19 cellular contexts compared by ENCODE assay signal in the genomic region with DNA sequence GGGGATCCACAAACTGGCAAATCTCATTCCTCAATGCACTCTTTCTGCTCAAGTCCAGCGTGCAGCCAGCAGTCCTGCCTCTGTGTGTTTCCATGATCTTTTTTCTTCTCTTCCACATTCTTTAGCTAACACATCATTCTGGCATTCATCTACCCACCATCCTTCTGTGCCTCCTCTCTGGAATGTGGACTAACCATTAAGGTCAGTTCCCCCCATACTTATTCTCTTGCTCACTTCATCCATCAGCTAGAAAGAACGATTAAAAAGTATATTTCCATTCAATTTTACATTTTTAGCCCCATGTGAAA. TPM values are rescaled to one million over a fixed set of nuclear protein-coding genes. Genes with fewer than 3 reads are reported as not detected.
A peak's percentile ranks its signal among the peaks of the same experiment; 100 is the strongest.
DNase-seq lines count a peak whose midpoint lies in the region; ATAC-seq, FAIRE-seq and TF ChIP-seq lines count a peak whose summit lies in the region.
"Had no signal": no experiment of that assay in that cellular context is flagged by ENCODE, and none has a peak within 500 bp of the region (broad histone marks: within the 10 kb centered on the region; RNA-seq: fewer than 3 reads in every experiment).

No MANE protein-coding gene starts in this region.

- H3K9ac ChIP-seq in mesenchymal stem cell (ENCODE audit: low read length), result peak overlapping the region; percentile 86
- H3K9ac ChIP-seq: neural progenitor cell had no signal

- DNase-seq in AG04450 (ENCODE audit: low read depth, low spot score) (peak; percentile 82), HTR-8/SVneo (ENCODE audit: insufficient read length, low spot score) (peak; percentile 23), cardiac fibroblast (ENCODE audit: low read depth in 2 of 2) (peak; percentile 50 to 77), mesenchymal stem cell (peak; percentile 46), ecto neural progenitor cell (ENCODE audit: low spot score) (no peak), ureter (ENCODE audit: low spot score) (no peak)
- DNase-seq: activated CD4-positive, alpha-beta T cell treated with anti-CD3 and anti-CD28 coated beads, Interleukin-2, amount 50 U/mL, for 1 hour; DMS53; effector memory CD4-positive, alpha-beta T cell; left ventricle myocardium superior; NCI-H1436; Peyer's patch had no signal

- H3K14ac ChIP-seq in mesenchymal stem cell (ENCODE audit: low read length in 2 of 2), result no peak overlapping the region

- H3K36me3 ChIP-seq in mesenchymal stem cell (ENCODE audit: control insufficient read depth in 1 of 2, insufficient read depth in 2 of 2, low read depth in 1 of 2, low read length in 2 of 2), result no peaks in the 10 kb centered on the region
- H3K36me3 ChIP-seq: neural progenitor cell, Peyer's patch had no signal

- H3K23ac ChIP-seq in mesenchymal stem cell (ENCODE audit: low read length in 2 of 2), result no peak overlapping the region

- peak overlapping the region; percentile 60 for H3K4me2 ChIP-seq in mesenchymal stem cell (ENCODE audit: low read length, poor library complexity, severe bottlenecking)
- H3K4me2 ChIP-seq: neural progenitor cell had no signal

- H3K4me1 ChIP-seq in mesenchymal stem cell (ENCODE audit: control insufficient read depth, insufficient read depth, low read depth, low read length), result peaks cover 26% of the 10 kb centered on the region
- H3K4me1 ChIP-seq: Peyer's patch had no signal

- H2BK5ac ChIP-seq in mesenchymal stem cell (ENCODE audit: low read depth, low read length, poor library complexity, severe bottlenecking), result peak overlapping the region; percentile 99

- no peaks in the 10 kb centered on the region for H3K9me3 ChIP-seq in AG04450 (ENCODE audit: control insufficient read depth, insufficient read depth, low read length)
- H3K9me3 ChIP-seq in mesenchymal stem cell (ENCODE audit: control insufficient read depth, low read length), result no peaks in the 10 kb centered on the region
- H3K9me3 ChIP-seq: Peyer's patch had no signal

- H4K91ac ChIP-seq in mesenchymal stem cell (ENCODE audit: low read length), result no peak overlapping the region

- H3K4me3 ChIP-seq in AG04450 (ENCODE audit: low read depth, low read length) (peak overlapping the region; percentile 42), cardiac fibroblast (replicated peaks in 1 of 2; ENCODE audit: low read depth in 2 of 2, low read length in 2 of 2) (no peak overlapping the region), mesenchymal stem cell (ENCODE audit: insufficient read depth in 1 of 2, low read depth in 1 of 2, low read length in 2 of 2) (peak overlapping the region in 1 of 2 experiments; percentile 6)
- H3K4me3 ChIP-seq: GM12878, K562, neural progenitor cell, Peyer's patch had no signal

- POLR2A ChIA-PET in AG04450 (lab: Yijun Ruan, JAX), result interaction anchor here (0.6 kb wide), 1 partner anchor 75 kb away, joined by 4 read pairs; no protein-coding TSS in a partner anchor

- peak overlapping the region; percentile 95 for H2AK5ac ChIP-seq in mesenchymal stem cell (ENCODE audit: low read length, severe bottlenecking)

- no peak overlapping the region for H2BK120ac ChIP-seq in mesenchymal stem cell (ENCODE audit: low read depth, low read length)

- no peak overlapping the region for H4K8ac ChIP-seq in mesenchymal stem cell (ENCODE audit: low read length)

- ATAC-seq in HG02981 (IDR thresholded peaks at IDR 0.05; ENCODE audit: unreplicated experiment), result no peak
- no peak for ATAC-seq in HG03045 (IDR thresholded peaks at IDR 0.05; ENCODE audit: unreplicated experiment)
- ATAC-seq: GM12878, K562, left ventricle myocardium superior had no signal

- H3K18ac ChIP-seq in mesenchymal stem cell (ENCODE audit: low read depth in 1 of 2, low read length in 2 of 2), result no peak overlapping the region

- no peak overlapping the region for H3K4ac ChIP-seq in mesenchymal stem cell (ENCODE audit: low read depth in 1 of 2, low read length in 2 of 2)

- FAIRE-seq in HTR-8/SVneo (lab: Jason Lieb, UNC), result no peak
- FAIRE-seq: GM12878, K562 had no signal

- CTCF ChIA-PET in AG04450 (lab: Charles Lee), result interaction anchor here (0.8 to 6.8 kb wide), 5 partner anchors 13 to 512 kb away, joined by 3 to 184 read pairs (median 8); no protein-coding TSS in a partner anchor

- no peak overlapping the region for H2AFZ ChIP-seq in mesenchymal stem cell (ENCODE audit: low read depth, low read length)
- H2AFZ ChIP-seq: neural progenitor cell had no signal

- H3K27ac ChIP-seq in AG04450 (ENCODE audit: low read depth, low read length), result peak overlapping the region; percentile 99
- peak overlapping the region; percentile 100 for H3K27ac ChIP-seq in mesenchymal stem cell (ENCODE audit: low read length, poor library complexity, severe bottlenecking)
- H3K27ac ChIP-seq: neural progenitor cell, Peyer's patch had no signal

- 26% methylated on average over 2 of the region's 2 CpGs for WGBS in mesenchymal stem cell

- TF ChIP-seq CTCF in AG04450 (IDR thresholded peaks at IDR 0.05; ENCODE audit: low read depth, low read length) (no peak), cardiac fibroblast (IDR thresholded peaks at IDR 0.05; ENCODE audit: low read depth, low read length) (no peak)

- no peaks in the 10 kb centered on the region for H3K27me3 ChIP-seq in AG04450 (ENCODE audit: control insufficient read depth, insufficient read depth, low read length)
- no peaks in the 10 kb centered on the region for H3K27me3 ChIP-seq in mesenchymal stem cell (ENCODE audit: control insufficient read depth in 1 of 2, insufficient read depth in 1 of 2, low read length in 2 of 2)
- H3K27me3 ChIP-seq: Peyer's patch had no signal

- H2BK15ac ChIP-seq in mesenchymal stem cell (ENCODE audit: low read depth, poor library complexity, severe bottlenecking), result no peak overlapping the region

- H3K79me1 ChIP-seq in mesenchymal stem cell (replicated peaks; ENCODE audit: low read length, poor library complexity, severe bottlenecking), result peaks cover 32% of the 10 kb centered on the region

- H2BK12ac ChIP-seq in mesenchymal stem cell (ENCODE audit: low read length in 2 of 2), result no peak overlapping the region

RNA-seq across cellular contexts. Expression of a gene that starts 7.8 kb away (rescaled TPM):
- 2.3 and 2.8 TPM in 2 replicates for polyA plus RNA-seq in AG04450 (2011; rRNA removed)
- polyA minus RNA-seq in AG04450 (2011; rRNA and poly(A)+ RNA removed), result 4.0 and 6.3 TPM in 2 replicates
- 0.04 TPM for polyA plus RNA-seq in mesenchymal stem cell (2013, experiment 1 of 2)
- polyA plus RNA-seq in mesenchymal stem cell (2013, experiment 2 of 2), result 0.04 TPM
- total RNA-seq in ureter, result not detected
- total RNA-seq: NCI-H460; T-helper 2 cell treated with Interferon-gamma antibody and Interleukin-4, amounts not matched to agents 100 ng/mL and 5 ng/mL, for 36 hours had no signal
- polyA plus RNA-seq: GM12878 had no signal

Comparison
In these comparisons a context has a peak if more than half of its experiments do, and no peak if none do; other contexts are left out.
1. DNase-seq: peak in AG04450 (single experiment), HTR-8/SVneo (single experiment), cardiac fibroblast (2 of 2) and mesenchymal stem cell (single experiment); none in ecto neural progenitor cell (single experiment) and ureter (single experiment).